ENCODE assay signal across 24 cellular contexts in genomic region chr11:36534276-36534675, GRCh38. TPM values are rescaled to one million over a fixed set of nuclear protein-coding genes. Genes with fewer than 3 reads are reported as not detected.
A peak's percentile ranks its signal among the peaks of the same experiment; 100 is the strongest.
DNase-seq lines count a peak whose midpoint lies in the region; ATAC-seq and TF ChIP-seq lines count a peak whose summit lies in the region.
"Had no signal": no experiment of that assay in that cellular context is flagged by ENCODE, and none has a peak within 500 bp of the region (broad histone marks: within the 10 kb centered on the region; RNA-seq: fewer than 3 reads in every experiment).

No MANE protein-coding gene starts in this region.

- no peak for TF ChIP-seq CTCF in neural progenitor cell (IDR thresholded peaks at IDR 0.05)
- no peak for TF ChIP-seq CTCF in CD4-positive, alpha-beta T cell (IDR thresholded peaks at IDR 0.05)

- peak overlapping the region; percentile 54 for H2AFZ ChIP-seq in neural progenitor cell (replicated peaks)

- intact Hi-C loops in CD4-positive, alpha-beta T cell (cut with DNase I, micrococcal nuclease): no loop called here

- no peak overlapping the region for H3K27ac ChIP-seq in neural progenitor cell
- no peak overlapping the region for H3K27ac ChIP-seq in CD4-positive, alpha-beta T cell (ENCODE audit: low read depth, low read length)
- H3K27ac ChIP-seq: Peyer's patch had no signal

- no peak overlapping the region for H3K4me3 Mint-ChIP-seq in neural progenitor cell
- no peak overlapping the region for H3K4me3 Mint-ChIP-seq in CD4-positive, alpha-beta T cell
- no peak overlapping the region for H3K4me3 Mint-ChIP-seq in stimulated activated naive CD8-positive, alpha-beta T cell treated with anti-CD3 and anti-CD28 coated beads, Interleukin-15, amount 100 ng/mL, for 72 hours
- H3K4me3 Mint-ChIP-seq: CD14-positive monocyte, H9, HFFc6 had no signal

- no peak overlapping the region for H3K27ac Mint-ChIP-seq in neural progenitor cell
- no peak overlapping the region for H3K27ac Mint-ChIP-seq in CD4-positive, alpha-beta T cell
- H3K27ac Mint-ChIP-seq in stimulated activated naive CD8-positive, alpha-beta T cell treated with anti-CD3 and anti-CD28 coated beads, Interleukin-15, amount 100 ng/mL, for 72 hours: no peak overlapping the region
- H3K27ac Mint-ChIP-seq: H9, HFFc6 had no signal

- no peak overlapping the region for H3K4me2 ChIP-seq in neural progenitor cell
- H3K4me2 ChIP-seq: SK-N-SH had no signal

- H3K4me1 ChIP-seq in neural progenitor cell: no peaks in the 10 kb centered on the region
- H3K4me1 ChIP-seq: BE2C, Peyer's patch had no signal

- H3K4me3 ChIP-seq in neural progenitor cell: no peak overlapping the region
- H3K4me3 ChIP-seq: Peyer's patch had no signal

- CTCF ChIA-PET in CD4-positive, alpha-beta T cell (lab: Charles Lee): no interaction called here

- ATAC-seq in CD4-positive, alpha-beta T cell (ENCODE audit: poor library complexity): no peak
- no peak for ATAC-seq in stimulated activated naive CD8-positive, alpha-beta T cell treated with anti-CD3 and anti-CD28 coated beads, Interleukin-15, amount 100 ng/mL, for 72 hours

- H3K79me2 ChIP-seq in neural progenitor cell (ENCODE audit: low read depth): no peaks in the 10 kb centered on the region

- no peaks in the 10 kb centered on the region for H3K36me3 Mint-ChIP-seq in neural progenitor cell
- H3K36me3 Mint-ChIP-seq in CD4-positive, alpha-beta T cell (ENCODE audit: low read depth): no peaks in the 10 kb centered on the region
- H3K36me3 Mint-ChIP-seq: CD14-positive monocyte had no signal

- H3K9me3 ChIP-seq in neural progenitor cell (ENCODE audit: low read depth): no peaks in the 10 kb centered on the region
- H3K9me3 ChIP-seq in CD4-positive, alpha-beta T cell (ENCODE audit: control insufficient read depth, low read length): no peaks in the 10 kb centered on the region
- H3K9me3 ChIP-seq: BE2C, Peyer's patch, SK-N-SH had no signal

- no peaks in the 10 kb centered on the region for H4K20me1 ChIP-seq in neural progenitor cell (ENCODE audit: low read depth)

- H3K9ac ChIP-seq in neural progenitor cell: no peak overlapping the region
- H3K9ac ChIP-seq: SK-N-SH had no signal

- no peaks in the 10 kb centered on the region for H3K27me3 Mint-ChIP-seq in neural progenitor cell (ENCODE audit: insufficient read depth, low read depth)
- no peaks in the 10 kb centered on the region for H3K27me3 Mint-ChIP-seq in CD4-positive, alpha-beta T cell
- peaks cover 7% of the 10 kb centered on the region for H3K27me3 Mint-ChIP-seq in stimulated activated naive CD8-positive, alpha-beta T cell treated with anti-CD3 and anti-CD28 coated beads, Interleukin-15, amount 100 ng/mL, for 72 hours

- peaks cover 2% of the 10 kb centered on the region for H3K9me3 Mint-ChIP-seq in neural progenitor cell
- no peaks in the 10 kb centered on the region for H3K9me3 Mint-ChIP-seq in CD4-positive, alpha-beta T cell
- no peaks in the 10 kb centered on the region for H3K9me3 Mint-ChIP-seq in stimulated activated naive CD8-positive, alpha-beta T cell treated with anti-CD3 and anti-CD28 coated beads, Interleukin-15, amount 100 ng/mL, for 72 hours
- H3K9me3 Mint-ChIP-seq: H9, HFFc6 had no signal

- H3K4me1 Mint-ChIP-seq in neural progenitor cell: peaks cover 4% of the 10 kb centered on the region
- H3K4me1 Mint-ChIP-seq in CD4-positive, alpha-beta T cell (ENCODE audit: low read depth): no peaks in the 10 kb centered on the region
- no peaks in the 10 kb centered on the region for H3K4me1 Mint-ChIP-seq in stimulated activated naive CD8-positive, alpha-beta T cell treated with anti-CD3 and anti-CD28 coated beads, Interleukin-15, amount 100 ng/mL, for 72 hours
- H3K4me1 Mint-ChIP-seq: H9 had no signal

- peak; percentile 4 to 34 for DNase-seq in NOMO-1 (lab: John Stamatoyannopoulos, UW; ENCODE audit: unreplicated experiment in 2 of 2)
- no peak for DNase-seq in NOMO-1 treated with DMSO at 0.1 percent for 48 hours (lab: John Stamatoyannopoulos, UW; ENCODE audit: unreplicated experiment)
- DNase-seq in AML-193 (lab: John Stamatoyannopoulos, UW): peak; percentile 77 to 79
- DNase-seq in LHCN-M2 (ENCODE audit: low read depth): peak; percentile 5
- DNase-seq in neural progenitor cell (ENCODE audit: low spot score): no peak
- DNase-seq in CD4-positive, alpha-beta T cell: no peak
- DNase-seq in stimulated activated naive CD8-positive, alpha-beta T cell treated with anti-CD3 and anti-CD28 coated beads, Interleukin-15, amount 100 ng/mL, for 72 hours: no peak
- DNase-seq: BE2C, Calu3, DMS79 treated with DMSO at 0.1 percent for 48 hours, H9, HFFc6, NCI-H1105 treated with DMSO at 0.1 percent for 48 hours, NCI-H146, NCI-H1930, NCI-H2107, NCI-H446, NCI-H524 treated with DMSO at 0.1 percent for 48 hours, OCI-M1, Peyer's patch, SHP77 treated with DMSO at 0.1 percent for 48 hours, SK-N-SH, T-helper 2 cell had no signal

- H3K36me3 ChIP-seq in neural progenitor cell: no peaks in the 10 kb centered on the region
- H3K36me3 ChIP-seq: BE2C, Peyer's patch had no signal

- no peaks in the 10 kb centered on the region for H3K27me3 ChIP-seq in neural progenitor cell
- no peaks in the 10 kb centered on the region for H3K27me3 ChIP-seq in CD4-positive, alpha-beta T cell (ENCODE audit: control insufficient read depth, insufficient read depth, low read length)
- H3K27me3 ChIP-seq: BE2C, Peyer's patch had no signal

- POLR2A ChIA-PET in CD4-positive, alpha-beta T cell (lab: Charles Lee): no interaction called here

- H3F3A ChIP-seq in neural progenitor cell (ENCODE audit: low read depth): no peaks in the 10 kb centered on the region

RNA-seq across cellular contexts. Expression of gene TRAF6, which starts 24.2 kb away (rescaled TPM):
- total RNA-seq in LHCN-M2 (2014; rRNA removed): 7.2 and 8.6 TPM in 2 replicates
- 4.3 TPM for polyA plus RNA-seq in LHCN-M2 (2012)
- total RNA-seq in neural progenitor cell (ENCODE audit: low replicate concordance): 11.0 and 11.5 TPM in 2 replicates
- 10 to 100 TPM; 27.9 to 29.0 TPM for total RNA-seq in CD4-positive, alpha-beta T cell

RNA-seq across cellular contexts. Expression of gene RAG1, which starts 33.5 kb away (rescaled TPM):
- total RNA-seq in LHCN-M2 (2014; rRNA removed): 0.71 and 0.75 TPM in 2 replicates
- 0.23 TPM for polyA plus RNA-seq in LHCN-M2 (2012)
- total RNA-seq in neural progenitor cell (ENCODE audit: low replicate concordance): 0.62 and 0.84 TPM in 2 replicates
- total RNA-seq in CD4-positive, alpha-beta T cell: under 1 TPM in 1 of 2 experiments, not detected in 1; 0.22 TPM

Comparison
In these comparisons a context has a peak if more than half of its experiments do, and no peak if none do; other contexts are left out.
1. DNase-seq: peak in NOMO-1 (2 of 2), AML-193 (2 of 2) and LHCN-M2 (single experiment); none in NOMO-1 treated with DMSO at 0.1 percent for 48 hours (single experiment), neural progenitor cell (single experiment), CD4-positive, alpha-beta T cell (0 of 10) and stimulated activated naive CD8-positive, alpha-beta T cell treated with anti-CD3 and anti-CD28 coated beads, Interleukin-15, amount 100 ng/mL, for 72 hours (0 of 2).